Comparison of ENCODE assay signal across 10 cellular contexts in genomic region chr3:13141991-13142412, GRCh38.
DNase-seq lines count a peak whose midpoint lies in the region; ATAC-seq and TF ChIP-seq lines count a peak whose summit lies in the region.
"Had no signal": no experiment of that assay in that cellular context is flagged by ENCODE, and none has a peak within 500 bp of the region (broad histone marks: within the 10 kb centered on the region; RNA-seq: fewer than 3 reads in every experiment).

No MANE protein-coding gene starts in this region.

- TF ChIP-seq EP300 in tibial nerve (IDR thresholded peaks at IDR 0.05) = no peak

- H3K27me3 ChIP-seq in adipocyte (replicated peaks; ENCODE audit: control insufficient read depth, insufficient read depth, low read length) = peaks cover 25% of the 10 kb centered on the region
- H3K27me3 ChIP-seq in liver (ENCODE audit: control insufficient read depth in 4 of 4, insufficient read depth in 4 of 4, low read length in 3 of 4) = no peaks in the 10 kb centered on the region
- no peaks in the 10 kb centered on the region for H3K27me3 ChIP-seq in tibial nerve

- H3K9ac ChIP-seq in adipocyte (ENCODE audit: low read length) (no peak overlapping the region), liver (ENCODE audit: low read depth in 1 of 2, low read length in 2 of 2) (no peak overlapping the region)

- DNase-seq in COLO829 (ENCODE audit: low spot score) (peak; percentile 19), HPDE6-E6E7 (ENCODE audit: extremely low spot score) (peak; percentile 1), adipocyte (ENCODE audit: low read depth) (peak; percentile 52), GDM1 (lab: John Stamatoyannopoulos, UW) (no peak), tibial nerve (ENCODE audit: low spot score in 2 of 2) (no peak), SKM-1 (lab: John Stamatoyannopoulos, UW; ENCODE audit: unreplicated experiment) (no peak)
- DNase-seq: NCI-H1417 treated with DMSO at 0.1 percent for 48 hours had no signal

- no peaks in the 10 kb centered on the region for H3K9me3 ChIP-seq in adipocyte (ENCODE audit: control insufficient read depth, low read length)
- no peaks in the 10 kb centered on the region for H3K9me3 ChIP-seq in liver (ENCODE audit: control insufficient read depth in 4 of 4, low read length in 3 of 4)
- peaks cover 0 to 6% (median 0%) of the 10 kb centered on the region in 4 donors for H3K9me3 ChIP-seq in tibial nerve
- H3K9me3 ChIP-seq: thoracic aorta had no signal

- TF ChIP-seq RAD21 in liver (IDR thresholded peaks at IDR 0.05) = no peak

- TF ChIP-seq CTCF in liver (IDR thresholded peaks at IDR 0.05; ENCODE audit: low read depth, low read length, missing input control) (no peak), tibial nerve (IDR thresholded peaks at IDR 0.05) (no peak)

- no peaks in the 10 kb centered on the region for H3K4me1 ChIP-seq in adipocyte (ENCODE audit: control insufficient read depth, insufficient read depth, low read length)
- H3K4me1 ChIP-seq in liver (ENCODE audit: control insufficient read depth in 4 of 4, insufficient read depth in 4 of 4, low read length in 3 of 4) = no peaks in the 10 kb centered on the region
- no peaks in the 10 kb centered on the region for H3K4me1 ChIP-seq in tibial nerve

- H3K36me3 ChIP-seq in adipocyte (ENCODE audit: control insufficient read depth, insufficient read depth, low read length, severe bottlenecking) (no peaks in the 10 kb centered on the region), liver (ENCODE audit: control insufficient read depth in 4 of 4, insufficient read depth in 3 of 4, low read depth in 1 of 4, low read length in 3 of 4) (no peaks in the 10 kb centered on the region), tibial nerve (no peaks in the 10 kb centered on the region)
- H3K36me3 ChIP-seq: thoracic aorta had no signal

- ATAC-seq in GM19328 (IDR thresholded peaks at IDR 0.05; ENCODE audit: unreplicated experiment) = no peak

- H3K27ac ChIP-seq in liver (ENCODE audit: low read depth in 1 of 2, low read length in 2 of 2) (no peak overlapping the region), tibial nerve (no peak overlapping the region)
- H3K27ac ChIP-seq: thoracic aorta had no signal

- H3K4me3 ChIP-seq in adipocyte (ENCODE audit: low read length) (no peak overlapping the region), liver (ENCODE audit: low read depth in 1 of 3, low read length in 3 of 3) (no peak overlapping the region), tibial nerve (no peak overlapping the region)
- H3K4me3 ChIP-seq: thoracic aorta had no signal

- no peak for TF ChIP-seq POLR2A in tibial nerve (IDR thresholded peaks at IDR 0.05)

- 58% methylated on average over 8 of the region's 8 CpGs for WGBS in liver
- 0 to 28% methylated on average over 1 to 7 of the region's 8 CpGs for WGBS in tibial nerve, 2 donors

TF ChIP-seq in liver, 16 proteins besides CTCF, POLR2A, EP300 and RAD21:
- TF ChIP-seq YY1 (IDR thresholded peaks at IDR 0.05) (no peak), REST (IDR thresholded peaks at IDR 0.05) (peak; percentile 97), TAF1 (conservative IDR thresholded peaks at IDR 0.05) (no peak), HNF4A (conservative IDR thresholded peaks at IDR 0.05) (no peak), SP1 (IDR thresholded peaks at IDR 0.05) (no peak), EGR1 (IDR thresholded peaks at IDR 0.05; ENCODE audit: low read depth in 2 of 2) (no peak), ZBTB33 (IDR thresholded peaks at IDR 0.05) (no peak), FOXA2 (IDR thresholded peaks at IDR 0.05) (no peak), HNF4G (IDR thresholded peaks at IDR 0.05) (no peak)

Comparison
In these comparisons a context has a peak if more than half of its experiments do, and no peak if none do; other contexts are left out.
1. DNase-seq: peak in COLO829 (single experiment), HPDE6-E6E7 (single experiment) and adipocyte (single experiment); none in GDM1 (single experiment), tibial nerve (0 of 2) and SKM-1 (single experiment).